In the genomic region with DNA sequence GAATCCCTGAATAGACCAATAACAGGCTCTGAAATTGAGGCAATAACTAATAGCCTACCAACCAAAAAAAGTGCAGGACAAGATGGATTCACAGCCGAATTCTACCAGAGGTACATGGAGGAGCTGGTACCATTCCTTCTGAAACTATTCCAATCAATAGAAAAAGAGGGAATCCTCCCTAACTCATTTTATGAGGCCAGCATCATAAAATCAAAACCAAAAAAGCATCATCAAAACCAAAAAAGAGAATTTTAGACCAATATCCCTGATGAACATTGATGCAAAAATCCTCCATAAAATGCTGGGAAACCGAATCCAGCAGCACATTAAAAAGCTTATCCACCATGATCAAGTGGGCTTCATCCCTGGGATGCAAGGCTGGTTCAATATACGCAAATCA, we compare ENCODE assay signal across 7 cellular contexts.
DNase-seq lines count a peak whose midpoint lies in the region; ATAC-seq and TF ChIP-seq lines count a peak whose summit lies in the region.
"Not testable (repeated sequence)": the region's sequence is repeated elsewhere in the genome, so short reads cannot be mapped to it uniquely, and the experiment has no call there.

No MANE protein-coding gene starts in this region.

- H3K79me2 ChIP-seq in GM23338 (replicated peaks; ENCODE audit: insufficient read depth): not testable (repeated sequence)

- not testable (repeated sequence) for H3K4me1 ChIP-seq in GM23338 (ENCODE audit: insufficient read depth)

- ATAC-seq in GM23338: not testable (repeated sequence)

- not testable (repeated sequence) for H3K9me2 ChIP-seq in GM23338 (ENCODE audit: insufficient read depth)

- H3K4me1 Mint-ChIP-seq in GM23338: not testable (repeated sequence)

- not testable (repeated sequence) for H3K27ac Mint-ChIP-seq in GM23338

- H3K4me2 ChIP-seq in GM23338: not testable (repeated sequence)

- H3K27ac ChIP-seq in GM23338 (ENCODE audit: low read depth): not testable (repeated sequence)

- not testable (repeated sequence) for H3K4me3 ChIP-seq in GM23338

- H3K9me3 Mint-ChIP-seq in GM23338: peaks cover 46% of the 10 kb centered on the region

- H3K4me3 Mint-ChIP-seq in GM23338: not testable (repeated sequence)

- not testable (repeated sequence) for H2AFZ ChIP-seq in GM23338

- not testable (repeated sequence) for H3K27me3 Mint-ChIP-seq in GM23338 (ENCODE audit: insufficient read depth, low read depth, poor library complexity)

- peaks cover 34% of the 10 kb centered on the region for H3K36me3 Mint-ChIP-seq in GM23338 (ENCODE audit: low read depth)

- not testable (repeated sequence) for H4K20me1 ChIP-seq in GM23338 (replicated peaks; ENCODE audit: insufficient read depth)

- not testable (repeated sequence) for H3F3A ChIP-seq in GM23338 (replicated peaks; ENCODE audit: low read depth)

- peaks cover 12% of the 10 kb centered on the region for H3K36me3 ChIP-seq in GM23338 (ENCODE audit: insufficient read depth)

- in situ Hi-C loops in ACHN (cut with HindIII; ENCODE audit: low pct_ligation_motif_present, low pct_unique_long_range_greater_than_20kb, low sequenced_read_pairs): not testable (repeated sequence)

- DNase-seq in ACHN (peak; percentile 37), GM23338 (ENCODE audit: low spot score) (peak; percentile 33), NCI-H128 (lab: John Stamatoyannopoulos, UW; ENCODE audit: unreplicated experiment) (peak; percentile 94), NCI-H2196 (lab: John Stamatoyannopoulos, UW; ENCODE audit: unreplicated experiment) (peak; percentile 32), NCI-H69 (lab: John Stamatoyannopoulos, UW) (peak; percentile 80), cerebellar cortex (ENCODE audit: low spot score) (peak; percentile 5), middle frontal gyrus (ENCODE audit: extremely low spot score, low spot score) (peak; percentile 100)

- H3K27me3 ChIP-seq in GM23338 (ENCODE audit: insufficient read depth): not testable (repeated sequence)

- not testable (repeated sequence) for TF ChIP-seq CTCF in GM23338 (conservative IDR thresholded peaks at IDR 0.05; ENCODE audit: low read depth in 2 of 2)

Comparison
In these comparisons a context has a peak if more than half of its experiments do, and no peak if none do; other contexts are left out.
1. DNase-seq: peak in every context shown above with its lines; median percentile 100 in middle frontal gyrus; 94 in NCI-H128; 80 in NCI-H69; 37 in ACHN; 33 in GM23338; 32 in NCI-H2196; 5 in cerebellar cortex.